ENCODE assay signal across 15 cellular contexts in the genomic region with DNA sequence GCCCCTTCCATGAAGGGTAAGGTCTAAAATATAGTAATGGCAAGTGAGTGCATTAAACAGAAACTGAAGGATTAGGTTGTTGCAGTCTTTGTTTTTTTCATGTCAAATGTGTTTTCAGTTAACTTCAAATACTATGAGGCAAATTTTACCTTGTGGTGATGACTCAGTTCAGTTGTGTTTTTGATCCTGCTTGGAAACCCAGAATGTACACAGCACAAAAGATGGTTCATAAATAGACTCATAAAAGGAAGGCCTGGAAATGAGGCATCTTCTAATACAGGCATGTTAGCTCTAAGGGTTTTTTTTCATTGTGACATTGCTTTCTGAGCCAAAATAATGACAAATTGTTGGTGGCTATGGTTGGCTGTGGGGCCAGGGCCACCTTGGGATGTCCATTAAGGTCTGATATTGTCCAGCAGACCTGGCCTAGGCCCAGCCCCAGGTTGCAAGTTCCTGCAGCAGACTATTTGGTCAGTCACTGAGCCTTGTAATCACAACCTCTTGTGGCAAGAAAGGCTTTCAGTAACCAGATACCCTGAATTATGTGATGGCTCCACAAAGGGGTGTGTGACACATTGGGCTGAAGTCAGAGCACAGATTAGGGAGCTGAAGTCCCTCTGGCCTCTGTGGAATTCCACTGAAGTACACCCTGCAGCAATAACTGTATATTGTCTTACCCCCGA.
DNase-seq lines count a peak whose midpoint lies in the region; ATAC-seq, FAIRE-seq and TF ChIP-seq lines count a peak whose summit lies in the region.
"Had no signal": no experiment of that assay in that cellular context is flagged by ENCODE, and none has a peak within 500 bp of the region (broad histone marks: within the 10 kb centered on the region; RNA-seq: fewer than 3 reads in every experiment).

No MANE protein-coding gene starts in this region.

- in situ Hi-C loops in ACHN (cut with HindIII; ENCODE audit: low pct_ligation_motif_present, low pct_unique_long_range_greater_than_20kb, low sequenced_read_pairs): no loop called here

- no peak overlapping the region for H2BK5ac ChIP-seq in mesenchymal stem cell (ENCODE audit: low read depth, low read length, poor library complexity, severe bottlenecking)

- FAIRE-seq in H54 (lab: Jason Lieb, UNC) (no peak), astrocyte (lab: Jason Lieb, UNC) (peak; percentile 60)

- no peaks in the 10 kb centered on the region for H3K79me2 ChIP-seq in astrocyte (ENCODE audit: insufficient read depth, low read length)

- no peak overlapping the region for H4K91ac ChIP-seq in mesenchymal stem cell (ENCODE audit: low read length)

- H3K4me3 ChIP-seq in astrocyte (ENCODE audit: insufficient read depth, low read depth, low read length) (no peak overlapping the region), mesenchymal stem cell (ENCODE audit: insufficient read depth in 1 of 2, low read depth in 1 of 2, low read length in 2 of 2) (no peak overlapping the region), prostate gland (no peak overlapping the region)
- H3K4me3 ChIP-seq: HAP-1 had no signal

- H3K9ac ChIP-seq in astrocyte (ENCODE audit: low read length): no peak overlapping the region
- peak overlapping the region; percentile 75 for H3K9ac ChIP-seq in mesenchymal stem cell (ENCODE audit: low read length)

- DNase-seq in AG09319 (ENCODE audit: extremely low read depth, low read depth) (peak; percentile 77), H54 (ENCODE audit: insufficient read length, low spot score) (peak; percentile 57), astrocyte (ENCODE audit: low read depth) (peak; percentile 74), mesenchymal stem cell (peak; percentile 41), ACHN (no peak), WTC11 (ENCODE audit: low spot score) (no peak), prostate gland (ENCODE audit: low spot score) (no peak), NCI-H446 treated with DMSO at 0.1 percent for 48 hours (lab: John Stamatoyannopoulos, UW) (no peak)
- DNase-seq: DMS 273 treated with DMSO at 0.1 percent for 48 hours; NCI-H1694; SHP77 treated with DMSO at 0.1 percent for 48 hours; stimulated activated CD4-positive, alpha-beta T cell treated with anti-CD3 and anti-CD28 coated beads, Interleukin-4, amount 100 ng/mL, for 24 hours; trophoblast cell had no signal

- H3K9me3 Mint-ChIP-seq in astrocyte (ENCODE audit: unreplicated experiment) (peaks cover 7% of the 10 kb centered on the region), WTC11 (no peaks in the 10 kb centered on the region)

- H4K8ac ChIP-seq in mesenchymal stem cell (ENCODE audit: low read length): no peak overlapping the region

- CTCF ChIA-PET in WTC11 (lab: Charles Lee): interaction anchor here (0.6 to 2.0 kb wide), 4 partner anchors 55 to 216 kb away, joined by 3 to 9 read pairs (median 4); a partner anchor contains a TSS

- H3K27ac Mint-ChIP-seq in astrocyte (ENCODE audit: unreplicated experiment) (no peak overlapping the region), WTC11 (no peak overlapping the region)

- H3K36me3 Mint-ChIP-seq in astrocyte (ENCODE audit: low read depth, unreplicated experiment): no peaks in the 10 kb centered on the region
- H3K36me3 Mint-ChIP-seq in WTC11: no peaks in the 10 kb centered on the region

- H3K27ac ChIP-seq in astrocyte (ENCODE audit: low read depth, low read length) (peak overlapping the region; percentile 28), mesenchymal stem cell (ENCODE audit: low read length, poor library complexity, severe bottlenecking) (no peak overlapping the region), prostate gland (no peak overlapping the region)

- H3K36me3 ChIP-seq in astrocyte (ENCODE audit: insufficient read depth, low read length): no peaks in the 10 kb centered on the region
- H3K36me3 ChIP-seq in mesenchymal stem cell (ENCODE audit: control insufficient read depth in 1 of 2, insufficient read depth in 2 of 2, low read depth in 1 of 2, low read length in 2 of 2): peaks cover 0 to 2% of the 10 kb centered on the region in 2 experiments
- H3K36me3 ChIP-seq in prostate gland: no peaks in the 10 kb centered on the region
- H3K36me3 ChIP-seq: HAP-1 had no signal

- no peak for TF ChIP-seq CTCF in AG09319 (IDR thresholded peaks at IDR 0.05; ENCODE audit: low read depth, low read length)
- TF ChIP-seq CTCF in astrocyte (IDR thresholded peaks at IDR 0.05; ENCODE audit: insufficient read depth, low read depth, low read length): no peak
- TF ChIP-seq CTCF in WTC11 (IDR thresholded peaks at IDR 0.05): no peak
- TF ChIP-seq CTCF in prostate gland (IDR thresholded peaks at IDR 0.05): no peak

- no peak overlapping the region for H2BK15ac ChIP-seq in mesenchymal stem cell (ENCODE audit: low read depth, poor library complexity, severe bottlenecking)

- intact Hi-C loops in prostate gland (cut with DNase I): no loop called here

- H3K27me3 Mint-ChIP-seq in astrocyte (ENCODE audit: low read depth, unreplicated experiment): peaks cover 16% of the 10 kb centered on the region
- peaks cover 24% of the 10 kb centered on the region for H3K27me3 Mint-ChIP-seq in WTC11 (ENCODE audit: low read depth)

- H3K4me1 Mint-ChIP-seq in astrocyte (ENCODE audit: low read depth, unreplicated experiment): peaks cover 3% of the 10 kb centered on the region
- no peaks in the 10 kb centered on the region for H3K4me1 Mint-ChIP-seq in WTC11
- H3K4me1 Mint-ChIP-seq: neural crest cell had no signal

- H3K79me1 ChIP-seq in mesenchymal stem cell (replicated peaks; ENCODE audit: low read length, poor library complexity, severe bottlenecking): no peaks in the 10 kb centered on the region

- no peaks in the 10 kb centered on the region for H4K20me1 ChIP-seq in astrocyte (ENCODE audit: insufficient read depth, low read length)

- ATAC-seq in WTC11: no peak

- H2AK5ac ChIP-seq in mesenchymal stem cell (ENCODE audit: low read length, severe bottlenecking): no peak overlapping the region

- TF ChIP-seq POLR2A in H54 (IDR thresholded peaks at IDR 0.05; ENCODE audit: low read depth, low read length) (no peak), prostate gland (IDR thresholded peaks at IDR 0.05) (no peak)

- H3K4me2 ChIP-seq in astrocyte (ENCODE audit: low read length) (no peak overlapping the region), mesenchymal stem cell (ENCODE audit: low read length, poor library complexity, severe bottlenecking) (no peak overlapping the region)

- no peak overlapping the region for H3K18ac ChIP-seq in mesenchymal stem cell (ENCODE audit: low read depth in 1 of 2, low read length in 2 of 2)

- H3K4ac ChIP-seq in mesenchymal stem cell (ENCODE audit: low read depth in 1 of 2, low read length in 2 of 2): no peak overlapping the region

- peak overlapping the region; percentile 9 for H2AFZ ChIP-seq in astrocyte (ENCODE audit: low read depth, low read length)
- H2AFZ ChIP-seq in mesenchymal stem cell (ENCODE audit: low read depth, low read length): no peak overlapping the region

- H2BK12ac ChIP-seq in mesenchymal stem cell (ENCODE audit: low read length in 2 of 2): no peak overlapping the region

- H3K9me3 ChIP-seq in astrocyte (ENCODE audit: insufficient read depth, low read depth, low read length): no peaks in the 10 kb centered on the region
- H3K9me3 ChIP-seq in mesenchymal stem cell (ENCODE audit: control insufficient read depth, low read length): no peaks in the 10 kb centered on the region
- no peaks in the 10 kb centered on the region for H3K9me3 ChIP-seq in prostate gland
- H3K9me3 ChIP-seq: HAP-1 had no signal

- no peaks in the 10 kb centered on the region for H3K27me3 ChIP-seq in astrocyte (ENCODE audit: insufficient read depth, low read length)
- peaks cover 0 to 10% of the 10 kb centered on the region in 2 experiments for H3K27me3 ChIP-seq in mesenchymal stem cell (ENCODE audit: control insufficient read depth in 1 of 2, insufficient read depth in 1 of 2, low read length in 2 of 2)
- no peaks in the 10 kb centered on the region for H3K27me3 ChIP-seq in prostate gland (replicated peaks; ENCODE audit: insufficient read depth)

- H2BK120ac ChIP-seq in mesenchymal stem cell (ENCODE audit: low read depth, low read length): no peak overlapping the region

- H3K4me1 ChIP-seq in astrocyte (ENCODE audit: insufficient read depth, low read length) (peaks cover 12% of the 10 kb centered on the region), mesenchymal stem cell (ENCODE audit: control insufficient read depth, insufficient read depth, low read depth, low read length) (no peaks in the 10 kb centered on the region), prostate gland (replicated peaks) (no peaks in the 10 kb centered on the region)
- H3K4me1 ChIP-seq: HAP-1 had no signal

- H3K4me3 Mint-ChIP-seq in astrocyte (ENCODE audit: unreplicated experiment) (no peak overlapping the region), WTC11 (no peak overlapping the region)
- H3K4me3 Mint-ChIP-seq: neural crest cell had no signal

- no peak overlapping the region for H3K23ac ChIP-seq in mesenchymal stem cell (ENCODE audit: low read length in 2 of 2)

- H3K14ac ChIP-seq in mesenchymal stem cell (ENCODE audit: low read length in 2 of 2): no peak overlapping the region

- 100% methylated on average over 1 of the region's 1 CpG for WGBS in mesenchymal stem cell
- whole genome bisulfite sequencing in prostate gland: 100% methylated on average over 1 of the region's 1 CpG

- POLR2A ChIA-PET in WTC11 (lab: Charles Lee): interaction anchor here (0.6 to 1.1 kb wide), 2 partner anchors 129 to 190 kb away, joined by 3 to 6 read pairs; no protein-coding TSS in a partner anchor

TF ChIP-seq in WTC11, 78 proteins besides CTCF, POLR2A, EP300 and RAD21 (continues in another document):
- TF ChIP-seq, protein P1, sequence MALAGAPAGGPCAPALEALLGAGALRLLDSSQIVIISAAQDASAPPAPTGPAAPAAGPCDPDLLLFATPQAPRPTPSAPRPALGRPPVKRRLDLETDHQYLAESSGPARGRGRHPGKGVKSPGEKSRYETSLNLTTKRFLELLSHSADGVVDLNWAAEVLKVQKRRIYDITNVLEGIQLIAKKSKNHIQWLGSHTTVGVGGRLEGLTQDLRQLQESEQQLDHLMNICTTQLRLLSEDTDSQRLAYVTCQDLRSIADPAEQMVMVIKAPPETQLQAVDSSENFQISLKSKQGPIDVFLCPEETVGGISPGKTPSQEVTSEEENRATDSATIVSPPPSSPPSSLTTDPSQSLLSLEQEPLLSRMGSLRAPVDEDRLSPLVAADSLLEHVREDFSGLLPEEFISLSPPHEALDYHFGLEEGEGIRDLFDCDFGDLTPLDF (CRISPR knock-in tag; IDR thresholded peaks at IDR 0.05): no peak
- TF ChIP-seq TCF7 (CRISPR knock-in tag; IDR thresholded peaks at IDR 0.05; ENCODE audit: low read depth): no peak
- TF ChIP-seq, protein P2, sequence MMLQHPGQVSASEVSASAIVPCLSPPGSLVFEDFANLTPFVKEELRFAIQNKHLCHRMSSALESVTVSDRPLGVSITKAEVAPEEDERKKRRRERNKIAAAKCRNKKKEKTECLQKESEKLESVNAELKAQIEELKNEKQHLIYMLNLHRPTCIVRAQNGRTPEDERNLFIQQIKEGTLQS (CRISPR knock-in tag; conservative IDR thresholded peaks at IDR 0.05): no peak
- TF ChIP-seq ZNF423 (CRISPR knock-in tag; IDR thresholded peaks at IDR 0.05): no peak
- TF ChIP-seq NR1H2 (CRISPR knock-in tag; IDR thresholded peaks at IDR 0.05): no peak

Comparison
In these comparisons a context has a peak if more than half of its experiments do, and no peak if none do; other contexts are left out.
1. DNase-seq: peak in AG09319 (single experiment), H54 (single experiment), astrocyte (single experiment) and mesenchymal stem cell (single experiment); none in ACHN (single experiment), WTC11 (single experiment), prostate gland (single experiment) and NCI-H446 treated with DMSO at 0.1 percent for 48 hours (single experiment).